Comparison of ENCODE assay signal across 13 cellular contexts in the genomic region with DNA sequence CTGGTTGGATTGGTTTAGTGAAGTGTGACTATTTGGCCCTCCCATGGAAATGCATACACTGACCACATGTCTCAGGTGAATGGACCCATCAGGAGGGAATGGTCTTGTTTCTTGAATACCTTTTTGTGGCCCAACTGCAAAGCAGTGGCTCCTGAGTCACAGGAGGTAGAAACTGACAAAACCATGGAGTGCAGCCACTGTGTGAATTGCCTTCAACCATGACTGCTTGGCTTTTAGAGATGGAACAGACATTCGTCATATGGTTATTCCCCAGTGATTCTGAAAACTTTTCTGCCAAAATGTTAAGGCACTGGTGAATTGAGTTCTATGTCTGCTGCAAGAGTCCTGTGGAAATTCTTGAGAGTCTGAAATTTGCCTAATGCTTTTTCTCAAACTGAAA.
DNase-seq lines count a peak whose midpoint lies in the region; ATAC-seq lines count a peak whose summit lies in the region.
"Had no signal": no experiment of that assay in that cellular context is flagged by ENCODE, and none has a peak within 500 bp of the region (broad histone marks: within the 10 kb centered on the region; RNA-seq: fewer than 3 reads in every experiment).

No MANE protein-coding gene starts in this region.

- H3K4me3 Mint-ChIP-seq in stimulated activated naive B cell treated with anti-CD40 and anti-IgM and Interleukin-4, amounts not matched to agents 10 μg/mL and 1 μg/mL and 100 μg/mL, for 72 hours: peak overlapping the region; percentile 61 to 66
- H3K4me3 Mint-ChIP-seq: activated T-cell treated with anti-CD3 and anti-CD28 coated beads, Interleukin-2, amount 50 U/mL, for 72 hours; CD8-positive, alpha-beta memory T cell; endodermal cell had no signal

- H3K4me1 Mint-ChIP-seq in stimulated activated naive B cell treated with anti-CD40 and anti-IgM and Interleukin-4, amounts not matched to agents 10 μg/mL and 1 μg/mL and 100 μg/mL, for 72 hours: peaks cover 45 to 65% of the 10 kb centered on the region in 2 donors
- H3K4me1 Mint-ChIP-seq: CD8-positive, alpha-beta memory T cell had no signal

- H3K27ac Mint-ChIP-seq in stimulated activated naive B cell treated with anti-CD40 and anti-IgM and Interleukin-4, amounts not matched to agents 10 μg/mL and 1 μg/mL and 100 μg/mL, for 72 hours: peak overlapping the region; percentile 92
- H3K27ac Mint-ChIP-seq: activated T-cell treated with anti-CD3 and anti-CD28 coated beads, Interleukin-2, amount 50 U/mL, for 72 hours; CD8-positive, alpha-beta memory T cell; endodermal cell had no signal

- no peaks in the 10 kb centered on the region for H3K27me3 Mint-ChIP-seq in stimulated activated naive B cell treated with anti-CD40 and anti-IgM and Interleukin-4, amounts not matched to agents 10 μg/mL and 1 μg/mL and 100 μg/mL, for 72 hours
- H3K27me3 Mint-ChIP-seq: CD8-positive, alpha-beta memory T cell had no signal

- peaks cover 3 to 4% of the 10 kb centered on the region in 2 donors for H3K9me3 Mint-ChIP-seq in stimulated activated naive B cell treated with anti-CD40 and anti-IgM and Interleukin-4, amounts not matched to agents 10 μg/mL and 1 μg/mL and 100 μg/mL, for 72 hours
- H3K9me3 Mint-ChIP-seq: endodermal cell had no signal

- H3K36me3 Mint-ChIP-seq in stimulated activated naive B cell treated with anti-CD40 and anti-IgM and Interleukin-4, amounts not matched to agents 10 μg/mL and 1 μg/mL and 100 μg/mL, for 72 hours: peaks cover 7 to 11% of the 10 kb centered on the region in 2 donors
- H3K36me3 Mint-ChIP-seq: CD8-positive, alpha-beta memory T cell had no signal

- DNase-seq in glomerular visceral epithelial cell (ENCODE audit: extremely low spot score) (peak; percentile 9), occipital lobe (lab: John Stamatoyannopoulos, UW) (no peak)
- peak; percentile 46 for DNase-seq in stimulated activated naive B cell treated with anti-CD40 and anti-IgM and Interleukin-4, amounts not matched to agents 10 μg/mL and 1 μg/mL and 100 μg/mL, for 72 hours
- DNase-seq: activated T-cell treated with anti-CD3 and anti-CD28 coated beads, Interleukin-2, amount 50 U/mL, for 72 hours; anterior cingulate cortex; CD8-positive, alpha-beta memory T cell; endodermal cell; NCI-H510A treated with DMSO at 0.1 percent for 48 hours had no signal

- ATAC-seq in GM21360 (IDR thresholded peaks at IDR 0.05; ENCODE audit: unreplicated experiment) (peak; percentile 66), HG03097 (IDR thresholded peaks at IDR 0.05; ENCODE audit: low FRiP score, unreplicated experiment) (peak; percentile 63), GM21526 (IDR thresholded peaks at IDR 0.05; ENCODE audit: low FRiP score, unreplicated experiment) (no peak), HG03045 (IDR thresholded peaks at IDR 0.05; ENCODE audit: unreplicated experiment) (no peak)
- ATAC-seq in stimulated activated naive B cell treated with anti-CD40 and anti-IgM and Interleukin-4, amounts not matched to agents 10 μg/mL and 1 μg/mL and 100 μg/mL, for 72 hours (replicated peaks): peak; percentile 90 to 92
- ATAC-seq: activated T-cell treated with anti-CD3 and anti-CD28 coated beads, Interleukin-2, amount 50 U/mL, for 72 hours; HepG2 had no signal

Comparison
In these comparisons a context has a peak if more than half of its experiments do, and no peak if none do; other contexts are left out.
1. ATAC-seq: peak in GM21360 (single experiment), HG03097 (single experiment) and stimulated activated naive B cell treated with anti-CD40 and anti-IgM and Interleukin-4, amounts not matched to agents 10 μg/mL and 1 μg/mL and 100 μg/mL, for 72 hours (2 of 2); none in GM21526 (single experiment) and HG03045 (single experiment).